1 cellular context compared by ENCODE assay signal in the genomic region with DNA sequence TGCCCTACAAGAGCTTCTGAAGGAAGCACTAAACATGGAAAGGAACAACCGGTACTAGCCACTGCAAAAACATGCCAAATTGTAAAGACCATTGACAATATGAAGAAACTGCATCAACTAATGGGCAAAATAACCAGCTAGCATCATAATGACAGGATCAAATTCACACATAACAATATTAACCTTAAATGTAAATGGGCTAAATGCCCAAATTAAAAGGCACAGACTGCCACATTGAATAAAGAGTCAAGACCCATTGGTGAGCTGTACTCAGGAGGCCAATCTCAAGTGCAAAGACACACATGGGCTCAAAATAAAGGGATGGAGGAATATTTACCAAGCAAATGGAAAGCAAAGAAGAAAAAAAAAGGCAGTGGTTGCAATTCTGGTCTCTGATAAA.
A peak's percentile ranks its signal among the peaks of the same experiment; 100 is the strongest.
DNase-seq lines count a peak whose midpoint lies in the region; ATAC-seq, FAIRE-seq and TF ChIP-seq lines count a peak whose summit lies in the region.
"Not testable (repeated sequence)": the region's sequence is repeated elsewhere in the genome, so short reads cannot be mapped to it uniquely, and the experiment has no call there.

No MANE protein-coding gene starts in this region.

- not testable (repeated sequence) for H4K20me1 ChIP-seq in K562 (replicated peaks; ENCODE audit: control insufficient read depth, insufficient read depth, low read length)

- TF ChIP-seq EP300 in K562 (IDR thresholded peaks at IDR 0.05; ENCODE audit: low read length), result not testable (repeated sequence)

- not testable (repeated sequence) for H3K27me3 ChIP-seq in K562 (ENCODE audit: control insufficient read depth in 2 of 2, insufficient read depth in 2 of 2, low read length in 2 of 2)

- H3K27ac ChIP-seq in K562 (ENCODE audit: extremely low read depth, low read depth, low read length), result not testable (repeated sequence)

- H3K9ac ChIP-seq in K562 (ENCODE audit: insufficient read depth in 1 of 2, low read depth in 2 of 2, low read length in 2 of 2), result not testable (repeated sequence)

- H3K9me1 ChIP-seq in K562 (ENCODE audit: control insufficient read depth, insufficient read depth, low read length), result not testable (repeated sequence)

- DNase-seq in K562 (ENCODE audit: extremely low read depth in 1 of 4, low spot score in 3 of 4), result not testable (repeated sequence)

- not testable (repeated sequence) for H3K79me2 ChIP-seq in K562 (ENCODE audit: control insufficient read depth, insufficient read depth, low read length)

- not testable (repeated sequence) for H3K36me3 ChIP-seq in K562 (ENCODE audit: control insufficient read depth, insufficient read depth, low read length)

- H3K4me2 ChIP-seq in K562 (ENCODE audit: insufficient read depth, low read length), result not testable (repeated sequence)

- not testable (repeated sequence) for ATAC-seq in K562

- H3K9me3 ChIP-seq in K562 (replicated peaks; ENCODE audit: control insufficient read depth, insufficient read depth, low read depth, low read length), result not testable (repeated sequence)

- not testable (repeated sequence) for H3K4me3 ChIP-seq in K562

- not testable (repeated sequence) for BruUV-seq in K562 (replicated peaks; lab: Mats Ljungman, UMichigan)

- FAIRE-seq in K562 (lab: Jason Lieb, UNC), result not testable (repeated sequence)

- in situ Hi-C loops in K562 (cut with MboI), result not testable (repeated sequence)

- 0% methylated on average over 1 of the region's 1 CpG for WGBS in K562 (ENCODE audit: insufficient coverage, low coverage, missing lambda C conversion rate)

- TF ChIP-seq POLR2A in K562 (conservative IDR thresholded peaks at IDR 0.05), result not testable (repeated sequence)

- intact Hi-C loops in K562 (cut with micrococcal nuclease), result not testable (repeated sequence)

- CTCF ChIA-PET in K562 (lab: Yijun Ruan, JAX; ENCODE audit: low intra/inter-chr PET ratio), result not testable (repeated sequence)

- TF ChIP-seq CTCF in K562 (IDR thresholded peaks at IDR 0.05 in 2 of 3, conservative IDR thresholded peaks at IDR 0.05 in 1 of 3; ENCODE audit: insufficient read depth in 2 of 3, low read depth in 1 of 3, low read length in 3 of 3), result not testable (repeated sequence)

- H2AFZ ChIP-seq in K562 (ENCODE audit: low read depth, low read length), result not testable (repeated sequence)

- TF ChIP-seq RAD21 in K562 (CRISPR knock-in tag; conservative IDR thresholded peaks at IDR 0.05 in 1 of 2, IDR thresholded peaks at IDR 0.05 in 1 of 2), result not testable (repeated sequence)

- not testable (repeated sequence) for H3K4me1 ChIP-seq in K562 (replicated peaks in 1 of 2; ENCODE audit: control insufficient read depth in 2 of 2, insufficient read depth in 2 of 2, low read length in 2 of 2)

- POLR2A ChIA-PET in K562 (lab: Yijun Ruan, JAX), result not testable (repeated sequence)

TF ChIP-seq in K562, 482 proteins besides CTCF, POLR2A, EP300 and RAD21:
- TF ChIP-seq ZNF354B (CRISPR knock-in tag; IDR thresholded peaks at IDR 0.05) (0 out of 2 replicates have a peak, but pooled peaks have one; percentile 22), ZNF507 (tag; conservative IDR thresholded peaks at IDR 0.05) (peak; percentile 93)
TF ChIP-seq in K562: peak in this region for 2; not testable (repeated sequence) for 480.
